Comparison of ENCODE assay signal across 17 cellular contexts in genomic region chr1:49171941-49172593, GRCh38.
"Had no signal": no experiment of that assay in that cellular context is flagged by ENCODE, and none has a peak within 500 bp of the region (broad histone marks: within the 10 kb centered on the region; RNA-seq: fewer than 3 reads in every experiment).

No MANE protein-coding gene starts in this region.

- H3K4me2 ChIP-seq: smooth muscle cell had no signal

- H3K27ac ChIP-seq: ovary, right atrium auricular region, sigmoid colon, suprapubic skin, thyroid gland, upper lobe of left lung, uterus had no signal

- H3K9me3 Mint-ChIP-seq: naive thymus-derived CD8-positive, alpha-beta T cell had no signal

- H3K27me3 ChIP-seq: dorsolateral prefrontal cortex, ovary, right atrium auricular region, sigmoid colon, suprapubic skin, thyroid gland, upper lobe of left lung, uterus had no signal

- H3K27ac Mint-ChIP-seq: naive thymus-derived CD8-positive, alpha-beta T cell had no signal

- H3K4me1 Mint-ChIP-seq: naive thymus-derived CD8-positive, alpha-beta T cell; neural crest cell had no signal

- H3K36me3 ChIP-seq: ovary, right atrium auricular region, sigmoid colon, suprapubic skin, thyroid gland, upper lobe of left lung, uterus had no signal

- H3K36me3 Mint-ChIP-seq: naive thymus-derived CD8-positive, alpha-beta T cell had no signal

- H3K9me3 ChIP-seq: mucosa of descending colon, ovary, right atrium auricular region, sigmoid colon, suprapubic skin, thyroid gland, upper lobe of left lung, uterus had no signal

- H3K4me3 ChIP-seq: dorsolateral prefrontal cortex, mucosa of descending colon, ovary, right atrium auricular region, sigmoid colon, smooth muscle cell, suprapubic skin, thyroid gland, upper lobe of left lung, uterus had no signal

- DNase-seq: cortex of kidney; effector CD8-positive, alpha-beta T cell; hippocampal formation; mucosa of descending colon; naive thymus-derived CD8-positive, alpha-beta T cell; ovary; sigmoid colon; stimulated activated CD4-positive, alpha-beta T cell treated with anti-CD3 and anti-CD28 coated beads, Interleukin-2, amount 100 ng/mL, for 48 hours; stimulated activated naive CD4-positive, alpha-beta T cell treated with Interleukin-2 at 50 U/mL for 16 hours; thyroid gland; upper lobe of left lung; uterus had no signal

- H3K4me3 Mint-ChIP-seq: naive thymus-derived CD8-positive, alpha-beta T cell; neural crest cell had no signal

- H3K4me1 ChIP-seq: right atrium auricular region, sigmoid colon, suprapubic skin, thyroid gland, upper lobe of left lung, uterus had no signal
